Comparison of ENCODE assay signal across 16 cellular contexts in the genomic region with DNA sequence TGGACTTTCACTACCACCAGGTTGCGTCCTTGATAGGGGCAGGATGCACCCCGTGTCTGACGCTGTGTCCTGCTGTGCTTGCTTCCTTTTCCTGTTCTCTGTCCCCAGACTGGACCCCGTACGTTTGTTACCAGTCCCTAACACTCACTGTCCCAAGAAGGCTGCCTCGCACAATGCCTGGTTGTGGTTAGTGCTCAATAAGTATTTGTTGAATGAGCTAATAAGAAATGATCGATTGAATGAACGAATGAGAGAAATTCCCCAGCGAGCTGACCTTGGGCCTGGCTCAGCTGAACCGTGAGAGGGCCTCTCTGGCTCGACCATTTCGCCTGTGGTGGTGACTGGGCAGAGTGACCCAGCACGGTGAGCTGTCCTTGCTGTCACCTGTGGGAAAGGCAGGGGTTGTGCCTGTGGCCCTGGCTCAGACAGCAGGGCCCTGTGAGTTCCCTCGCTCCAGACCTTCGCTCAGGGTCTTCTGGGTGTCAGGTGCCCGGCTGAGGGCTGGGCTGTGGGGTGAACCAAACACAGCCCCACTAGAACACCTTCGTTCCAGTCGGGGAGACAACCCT.
"Had no signal": no experiment of that assay in that cellular context is flagged by ENCODE, and none has a peak within 500 bp of the region (broad histone marks: within the 10 kb centered on the region; RNA-seq: fewer than 3 reads in every experiment).

No MANE protein-coding gene starts in this region.

- DNase-seq: activated CD4-positive, alpha-beta T cell treated with anti-CD3 and anti-CD28 coated beads for 48 hours; activated naive CD4-positive, alpha-beta T cell treated with anti-CD3 and anti-CD28 coated beads, Interleukin-2, amount 10 ng/mL, durations not matched to agents 7 days and 5 days; activated T-cell treated with anti-CD3 and anti-CD28 coated beads for 4 hours; central memory CD4-positive, alpha-beta T cell; cortex of kidney; endodermal cell; hypothalamus; ovary; retina; small intestine; stimulated activated naive B cell treated with anti-CD40 and anti-IgM and Interleukin-4, amounts not matched to agents 10 μg/mL and 1 μg/mL and 100 μg/mL, for 72 hours; upper lobe of left lung; WERI-Rb-1 had no signal

- H3K27ac Mint-ChIP-seq: activated naive CD4-positive, alpha-beta T cell treated with anti-CD3 and anti-CD28 coated beads, Interleukin-2, amount 10 ng/mL, durations not matched to agents 7 days and 5 days; endodermal cell; stimulated activated naive B cell treated with anti-CD40 and anti-IgM and Interleukin-4, amounts not matched to agents 10 μg/mL and 1 μg/mL and 100 μg/mL, for 72 hours had no signal

- H3K36me3 ChIP-seq: ovary, WERI-Rb-1 had no signal

- H3K4me3 Mint-ChIP-seq: activated naive CD4-positive, alpha-beta T cell treated with anti-CD3 and anti-CD28 coated beads, Interleukin-2, amount 10 ng/mL, durations not matched to agents 7 days and 5 days; activated T-helper 17 cell treated with anti-CD3 and anti-CD28 coated beads, Interleukin-2, amount 50 U/mL, for 72 hours; endodermal cell; stimulated activated naive B cell treated with anti-CD40 and anti-IgM and Interleukin-4, amounts not matched to agents 10 μg/mL and 1 μg/mL and 100 μg/mL, for 72 hours had no signal

- H3K4me3 ChIP-seq: ovary, suprapubic skin, upper lobe of left lung had no signal

- H3K27me3 Mint-ChIP-seq: activated naive CD4-positive, alpha-beta T cell treated with anti-CD3 and anti-CD28 coated beads, Interleukin-2, amount 10 ng/mL, durations not matched to agents 7 days and 5 days; activated T-helper 17 cell treated with anti-CD3 and anti-CD28 coated beads, Interleukin-2, amount 50 U/mL, for 72 hours; stimulated activated naive B cell treated with anti-CD40 and anti-IgM and Interleukin-4, amounts not matched to agents 10 μg/mL and 1 μg/mL and 100 μg/mL, for 72 hours had no signal

- H3K9me3 Mint-ChIP-seq: activated naive CD4-positive, alpha-beta T cell treated with anti-CD3 and anti-CD28 coated beads, Interleukin-2, amount 10 ng/mL, durations not matched to agents 7 days and 5 days; endodermal cell; stimulated activated naive B cell treated with anti-CD40 and anti-IgM and Interleukin-4, amounts not matched to agents 10 μg/mL and 1 μg/mL and 100 μg/mL, for 72 hours had no signal

- FAIRE-seq: small intestine had no signal

- H3K27me3 ChIP-seq: ovary, suprapubic skin, upper lobe of left lung had no signal

- H3K27ac ChIP-seq: ovary, WERI-Rb-1 had no signal

- ATAC-seq: activated T-helper 17 cell treated with anti-CD3 and anti-CD28 coated beads, Interleukin-2, amount 50 U/mL, for 72 hours; esophagus mucosa; stimulated activated naive B cell treated with anti-CD40 and anti-IgM and Interleukin-4, amounts not matched to agents 10 μg/mL and 1 μg/mL and 100 μg/mL, for 72 hours had no signal

- H3K9me3 ChIP-seq: ovary, suprapubic skin, upper lobe of left lung had no signal
